In genomic region chr4:113978561-113979156, GRCh38 we compare ENCODE assay signal across 8 cellular contexts. TPM values are rescaled to one million over a fixed set of nuclear protein-coding genes. Genes with fewer than 3 reads are reported as not detected.
DNase-seq lines count a peak whose midpoint lies in the region; ATAC-seq, FAIRE-seq and TF ChIP-seq lines count a peak whose summit lies in the region.

No MANE protein-coding gene starts in this region.

- TF ChIP-seq POLR2A in endothelial cell of umbilical vein (IDR thresholded peaks at IDR 0.05; ENCODE audit: low read depth, low read length), result no peak

- no TSS peak for BruUV-seq in endothelial cell of umbilical vein (replicated peaks; lab: Mats Ljungman, UMichigan)

- intact Hi-C loops in endothelial cell of umbilical vein (cut with micrococcal nuclease), result loop anchor here (1.0 to 10.0 kb wide), 7 partner anchors 37 to 511 kb away; no protein-coding TSS in a partner anchor

- H3K4me3 ChIP-seq in AG10803 (ENCODE audit: low read length) (peak overlapping the region; percentile 81), NT2/D1 (ENCODE audit: insufficient read length, low read depth) (peak overlapping the region; percentile 78), endothelial cell of umbilical vein (replicated peaks in 1 of 3; ENCODE audit: insufficient read depth in 1 of 3, low read depth in 1 of 3, low read length in 3 of 3) (peak overlapping the region; percentile 92 to 98 (median 97))

- H3K4me1 ChIP-seq in NT2/D1 (ENCODE audit: insufficient read depth, insufficient read length) (no peaks in the 10 kb centered on the region), endothelial cell of umbilical vein (ENCODE audit: control insufficient read depth, extremely low read depth, insufficient read depth, low read length) (peaks cover 12% of the 10 kb centered on the region)

- peaks cover 20 to 65% (median 44%) of the 10 kb centered on the region in 5 donors for H3K27me3 Mint-ChIP-seq in naive thymus-derived CD8-positive, alpha-beta T cell

- H3K9ac ChIP-seq in NT2/D1 (ENCODE audit: insufficient read length, low read depth), result peak overlapping the region; percentile 85
- peak overlapping the region; percentile 93 for H3K9ac ChIP-seq in endothelial cell of umbilical vein (replicated peaks; ENCODE audit: extremely low read depth, insufficient read depth, low read length)

- peak overlapping the region; percentile 95 for H3K4me2 ChIP-seq in endothelial cell of umbilical vein (ENCODE audit: insufficient read depth, low read length)

- no peaks in the 10 kb centered on the region for H3K36me3 ChIP-seq in NT2/D1 (ENCODE audit: insufficient read depth, insufficient read length, low read length)
- H3K36me3 ChIP-seq in endothelial cell of umbilical vein (ENCODE audit: control insufficient read depth in 2 of 2, extremely low read depth in 1 of 2, insufficient read depth in 2 of 2, low read length in 2 of 2), result no peaks in the 10 kb centered on the region

- peaks cover 0 to 20% (median 9%) of the 10 kb centered on the region in 3 donors for H3K36me3 Mint-ChIP-seq in naive thymus-derived CD8-positive, alpha-beta T cell

- peak overlapping the region; percentile 74 to 89 (median 82) for H3K4me3 Mint-ChIP-seq in naive thymus-derived CD8-positive, alpha-beta T cell

- peaks cover 13 to 23% (median 18%) of the 10 kb centered on the region in 4 donors for H3K4me1 Mint-ChIP-seq in naive thymus-derived CD8-positive, alpha-beta T cell

- peak overlapping the region; percentile 45 for H2AFZ ChIP-seq in endothelial cell of umbilical vein (ENCODE audit: low read depth, low read length)

- peaks cover 4 to 15% (median 9%) of the 10 kb centered on the region in 9 donors for H3K9me3 Mint-ChIP-seq in naive thymus-derived CD8-positive, alpha-beta T cell

- no peaks in the 10 kb centered on the region for H4K20me1 ChIP-seq in endothelial cell of umbilical vein (replicated peaks; ENCODE audit: control insufficient read depth, extremely low read depth, insufficient read depth, low read length)

- H3K79me2 ChIP-seq in endothelial cell of umbilical vein (ENCODE audit: control insufficient read depth, insufficient read depth, low read length), result peaks cover 73% of the 10 kb centered on the region

- no peaks in the 10 kb centered on the region for H3K27me3 ChIP-seq in NT2/D1 (ENCODE audit: insufficient read depth, insufficient read length)
- no peaks in the 10 kb centered on the region for H3K27me3 ChIP-seq in endothelial cell of umbilical vein (ENCODE audit: control insufficient read depth in 2 of 2, insufficient read depth in 2 of 2, low read length in 2 of 2)

- FAIRE-seq in endothelial cell of umbilical vein (lab: Jason Lieb, UNC), result no peak

- DNase-seq in AG10803 (ENCODE audit: low read depth), result no peak
- no peak for DNase-seq in NT2/D1 (ENCODE audit: low read depth, low spot score)
- peak; percentile 55 for DNase-seq in endothelial cell of umbilical vein (ENCODE audit: low read depth, low spot score)
- no peak for DNase-seq in naive thymus-derived CD8-positive, alpha-beta T cell

- TF ChIP-seq CTCF in AG10803 (conservative IDR thresholded peaks at IDR 0.05; ENCODE audit: low read length) (no peak), endothelial cell of umbilical vein (IDR thresholded peaks at IDR 0.05; ENCODE audit: extremely low read depth in 1 of 2, insufficient read depth in 1 of 2, low read depth in 1 of 2, low read length in 2 of 2) (no peak)

- ATAC-seq in naive thymus-derived CD8-positive, alpha-beta T cell, result no peak
- ATAC-seq in GM19395 (IDR thresholded peaks at IDR 0.05; ENCODE audit: unreplicated experiment), result no peak
- ATAC-seq in HG03442 (IDR thresholded peaks at IDR 0.05; ENCODE audit: unreplicated experiment), result no peak
- ATAC-seq in HG02870 (IDR thresholded peaks at IDR 0.05; ENCODE audit: unreplicated experiment), result no peak
- ATAC-seq in GM18520 (IDR thresholded peaks at IDR 0.05; ENCODE audit: unreplicated experiment), result no peak

- no peak overlapping the region for H3K27ac Mint-ChIP-seq in naive thymus-derived CD8-positive, alpha-beta T cell

- H3K9me1 ChIP-seq in endothelial cell of umbilical vein (replicated peaks; ENCODE audit: control insufficient read depth, extremely low read depth, insufficient read depth, low read length), result no peaks in the 10 kb centered on the region

- H3K27ac ChIP-seq in endothelial cell of umbilical vein (ENCODE audit: insufficient read depth, low read depth, low read length), result peak overlapping the region; percentile 92

- CTCF ChIA-PET in endothelial cell of umbilical vein (lab: Charles Lee), result interaction anchor here (0.8 to 2.1 kb wide), 6 partner anchors 18 to 400 kb away, joined by 3 to 10 read pairs (median 4); no protein-coding TSS in a partner anchor

- POLR2A ChIA-PET in endothelial cell of umbilical vein (lab: Charles Lee), result interaction anchor here (1.7 to 2.7 kb wide), 2 partner anchors 19 to 34 kb away, joined by 4 to 16 read pairs; no protein-coding TSS in a partner anchor
- POLR2A ChIA-PET in naive thymus-derived CD8-positive, alpha-beta T cell (lab: Charles Lee), result no interaction called here

- dilution Hi-C loops in endothelial cell of umbilical vein (cut with MboI; ENCODE audit: extremely low pct_ligation_motif_present, low sequenced_read_pairs), result no loop called here

- no peaks in the 10 kb centered on the region; the same call in 1 of the 2 replicates for H3K9me3 ChIP-seq in NT2/D1 (ENCODE audit: insufficient read depth, low read length)
- H3K9me3 ChIP-seq in endothelial cell of umbilical vein (replicated peaks; ENCODE audit: control insufficient read depth, insufficient read depth, low read length), result no peaks in the 10 kb centered on the region

TF ChIP-seq in endothelial cell of umbilical vein, 7 proteins besides CTCF, POLR2A, EP300 and RAD21:
- TF ChIP-seq JUN (IDR thresholded peaks at IDR 0.05; ENCODE audit: borderline replicate concordance, insufficient read depth, insufficient read length, low read depth), result no peak
- TF ChIP-seq GATA2 (IDR thresholded peaks at IDR 0.05; ENCODE audit: insufficient read depth, insufficient read length, low read depth, low read length), result no peak
- TF ChIP-seq EZH2 (IDR thresholded peaks at IDR 0.05; ENCODE audit: borderline replicate concordance, low read depth, low read length, severe bottlenecking), result no peak
- no peak for TF ChIP-seq FOS (IDR thresholded peaks at IDR 0.05; ENCODE audit: borderline replicate concordance, insufficient read depth, low read length)
- TF ChIP-seq MYC (IDR thresholded peaks at IDR 0.05; ENCODE audit: low read depth, low read length), result no peak
- no peak for TF ChIP-seq MAX (IDR thresholded peaks at IDR 0.05; ENCODE audit: insufficient read depth, insufficient read length)

RNA-seq across cellular contexts. Expression of gene ARSJ, which starts 0.8 kb away (rescaled TPM):
- total RNA-seq in endothelial cell of umbilical vein, result 44.0 and 50.0 TPM in 2 replicates
- polyA plus RNA-seq in endothelial cell of umbilical vein, result 16.3 and 21.9 TPM in 2 replicates
- 21.2 and 22.9 TPM in 2 replicates for polyA plus RNA-seq in endothelial cell of umbilical vein (2011; cell fraction: cytosol; rRNA removed)
- 30.7 and 36.0 TPM in 2 replicates for polyA plus RNA-seq in endothelial cell of umbilical vein (2011; cell fraction: nucleus; rRNA removed)
- 37.8 and 39.0 TPM in 2 replicates for polyA plus RNA-seq in endothelial cell of umbilical vein (2012)
- 45.1 and 46.4 TPM in 2 replicates for polyA minus RNA-seq in endothelial cell of umbilical vein
- 0.41 TPM for polyA minus RNA-seq in endothelial cell of umbilical vein (2011; cell fraction: cytosol; rRNA and poly(A)+ RNA removed)
- 120 and 128 TPM in 2 replicates for polyA minus RNA-seq in endothelial cell of umbilical vein (2011; cell fraction: nucleus; rRNA and poly(A)+ RNA removed)
- total RNA-seq in naive thymus-derived CD8-positive, alpha-beta T cell, result under 1 TPM; 0.08 to 0.11 TPM
- not detected for polyA plus RNA-seq in naive thymus-derived CD8-positive, alpha-beta T cell

Comparison
In these comparisons a context has a peak if more than half of its experiments do, and no peak if none do; other contexts are left out.
1. RNA of gene ARSJ, which starts 0.8 kb away (total RNA-seq): 44.0 to 50.0 TPM in endothelial cell of umbilical vein; 0.08 to 0.11 TPM in naive thymus-derived CD8-positive, alpha-beta T cell; every median in the first group is over 10 times any median in the second.
2. Peak in every context shown above with its lines, with median percentiles within 50 percentile points of each other: H3K4me3 ChIP-seq.